ENCODE assay signal across 20 cellular contexts in genomic region chr18:36471393-36471792, GRCh38.
DNase-seq lines count a peak whose midpoint lies in the region; ATAC-seq and TF ChIP-seq lines count a peak whose summit lies in the region.
"Had no signal": no experiment of that assay in that cellular context is flagged by ENCODE, and none has a peak within 500 bp of the region (broad histone marks: within the 10 kb centered on the region; RNA-seq: fewer than 3 reads in every experiment).

No MANE protein-coding gene starts in this region.

- POLR2A ChIA-PET in MCF 10A (lab: Yijun Ruan, JAX): no interaction called here

- H3K36me3 Mint-ChIP-seq in MCF 10A (ENCODE audit: insufficient read depth, unreplicated experiment) (no peaks in the 10 kb centered on the region), progenitor cell of endocrine pancreas (ENCODE audit: insufficient read depth) (no peaks in the 10 kb centered on the region)

- DNase-seq in breast epithelium (ENCODE audit: low spot score in 2 of 2): no peak
- DNase-seq in MCF 10A (ENCODE audit: unreplicated experiment): no peak
- DNase-seq in foreskin melanocyte: peak; percentile 57
- DNase-seq in progenitor cell of endocrine pancreas (ENCODE audit: low spot score, unreplicated experiment): no peak
- no peak for DNase-seq in activated effector memory CD4-positive, alpha-beta T cell treated with anti-CD3 and anti-CD28 coated beads, Interleukin-2, amount 50 U/mL, for 16 hours
- DNase-seq in activated CD8-positive, alpha-beta memory T cell treated with anti-CD3 and anti-CD28 coated beads, Interleukin-2, amount 50 U/mL, for 4 hours: no peak
- DNase-seq: H7, Kasumi-1, MM.1S, NCI-H1092, NCI-H146, NCI-H2029 treated with DMSO at 0.1 percent for 48 hours, NCI-H2171, NCI-H526, PC-9, SJCRH30 had no signal

- H3K27me3 ChIP-seq in breast epithelium: no peaks in the 10 kb centered on the region
- H3K27me3 ChIP-seq in HUES64 (ENCODE audit: insufficient read depth, low read length): no peaks in the 10 kb centered on the region
- H3K27me3 ChIP-seq: SJCRH30 had no signal

- H3K4me1 ChIP-seq in breast epithelium (no peaks in the 10 kb centered on the region), HUES64 (ENCODE audit: insufficient read depth, low read length) (peaks cover 37% of the 10 kb centered on the region)
- H3K4me1 ChIP-seq: SJCRH30 had no signal

- CTCF ChIA-PET in MCF 10A (lab: Yijun Ruan, JAX): interaction anchor here (0.6 kb wide), 1 partner anchor 66 kb away, joined by 3 read pairs; no protein-coding TSS in a partner anchor

- no peak overlapping the region for H3K27ac Mint-ChIP-seq in MCF 10A (ENCODE audit: low read depth, unreplicated experiment)
- H3K27ac Mint-ChIP-seq in progenitor cell of endocrine pancreas: peak overlapping the region; percentile 49

- ATAC-seq in GM18517 (IDR thresholded peaks at IDR 0.05; ENCODE audit: unreplicated experiment): no peak

- TF ChIP-seq CTCF in breast epithelium (IDR thresholded peaks at IDR 0.05) (no peak), MCF 10A (IDR thresholded peaks at IDR 0.05; ENCODE audit: unreplicated experiment) (no peak), progenitor cell of endocrine pancreas (IDR thresholded peaks at IDR 0.05; ENCODE audit: unreplicated experiment) (no peak)

- H3K27me3 Mint-ChIP-seq in MCF 10A (ENCODE audit: insufficient read depth, unreplicated experiment) (no peaks in the 10 kb centered on the region), progenitor cell of endocrine pancreas (peaks cover 17% of the 10 kb centered on the region)

- H3K4me3 Mint-ChIP-seq in MCF 10A (ENCODE audit: unreplicated experiment) (no peak overlapping the region), progenitor cell of endocrine pancreas (ENCODE audit: low read depth) (no peak overlapping the region)

- H3K27ac ChIP-seq in breast epithelium (peak overlapping the region; percentile 58 to 68), HUES64 (ENCODE audit: low read depth, low read length) (no peak overlapping the region)
- H3K27ac ChIP-seq: 22Rv1, PC-9, RWPE1, SJCRH30 had no signal

- intact Hi-C loops in breast epithelium (cut with DNase I; ENCODE audit: low total_unique reads): no loop called here
- intact Hi-C loops in MCF 10A (cut with micrococcal nuclease): no loop called here

- H3K36me3 ChIP-seq in breast epithelium: no peaks in the 10 kb centered on the region
- H3K36me3 ChIP-seq in HUES64 (ENCODE audit: insufficient read depth, low read length): no peaks in the 10 kb centered on the region
- H3K36me3 ChIP-seq: SJCRH30 had no signal

- H3K4me1 Mint-ChIP-seq in MCF 10A (ENCODE audit: insufficient read depth, unreplicated experiment) (no peaks in the 10 kb centered on the region), progenitor cell of endocrine pancreas (ENCODE audit: low read depth) (peaks cover 27% of the 10 kb centered on the region)

- whole genome bisulfite sequencing in HUES64: 82% methylated on average over 5 of the region's 5 CpGs

- TF ChIP-seq POLR2A in breast epithelium (IDR thresholded peaks at IDR 0.05): no peak

- no peaks in the 10 kb centered on the region for H3K9me3 ChIP-seq in breast epithelium
- no peaks in the 10 kb centered on the region for H3K9me3 ChIP-seq in HUES64 (ENCODE audit: insufficient read depth, low read depth, low read length)
- H3K9me3 ChIP-seq: SJCRH30 had no signal

- H3K4me3 ChIP-seq in breast epithelium (no peak overlapping the region), HUES64 (ENCODE audit: low read length) (no peak overlapping the region)
- H3K4me3 ChIP-seq: PC-9, SJCRH30 had no signal

- peak overlapping the region; percentile 8; the same call in 1 of the 2 replicates for H3K9ac ChIP-seq in HUES64 (ENCODE audit: low read depth, low read length)

- H3K9me3 Mint-ChIP-seq in MCF 10A (ENCODE audit: unreplicated experiment): no peaks in the 10 kb centered on the region
- H3K9me3 Mint-ChIP-seq in progenitor cell of endocrine pancreas (ENCODE audit: low read depth): no peaks in the 10 kb centered on the region

- BruUV-seq in MCF 10A (replicated peaks; lab: Mats Ljungman, UMichigan): no TSS peak
